In genomic region chr20:62391165-62392076, GRCh38 we compare ENCODE assay signal across 1 cellular context.
TF ChIP-seq lines count a peak whose summit lies in the region.

No MANE protein-coding gene starts in this region.

TF ChIP-seq in GM23338, 12 proteins besides CTCF, POLR2A, EP300 and RAD21:
- TF ChIP-seq ZNF114 (CRISPR knock-in tag; IDR thresholded peaks at IDR 0.05): no peak
- TF ChIP-seq EZH2 (IDR thresholded peaks at IDR 0.05; ENCODE audit: low read depth, unreplicated experiment): no peak
- no peak for TF ChIP-seq REST (IDR thresholded peaks at IDR 0.05; ENCODE audit: unreplicated experiment)
- TF ChIP-seq ZNF331 (CRISPR knock-in tag; IDR thresholded peaks at IDR 0.05; ENCODE audit: low read depth): no peak
- TF ChIP-seq EZH2phosphoT487 (IDR thresholded peaks at IDR 0.05; ENCODE audit: unreplicated experiment): no peak
- no peak for TF ChIP-seq ZNF462 (CRISPR knock-in tag; IDR thresholded peaks at IDR 0.05)
- TF ChIP-seq ETS1 (IDR thresholded peaks at IDR 0.05): no peak
- TF ChIP-seq STAT1 (IDR thresholded peaks at IDR 0.05; ENCODE audit: unreplicated experiment): no peak
- no peak for TF ChIP-seq POLR2AphosphoS5 (IDR thresholded peaks at IDR 0.05; ENCODE audit: low read depth)
- no peak for TF ChIP-seq JUNB (IDR thresholded peaks at IDR 0.05; ENCODE audit: unreplicated experiment)
- TF ChIP-seq NANOG (IDR thresholded peaks at IDR 0.05; ENCODE audit: borderline replicate concordance): no peak
- no peak for TF ChIP-seq CREB1 (CRISPR knock-in tag; IDR thresholded peaks at IDR 0.05; ENCODE audit: low read depth)
